Comparison of ENCODE assay signal across 23 cellular contexts in the genomic region with DNA sequence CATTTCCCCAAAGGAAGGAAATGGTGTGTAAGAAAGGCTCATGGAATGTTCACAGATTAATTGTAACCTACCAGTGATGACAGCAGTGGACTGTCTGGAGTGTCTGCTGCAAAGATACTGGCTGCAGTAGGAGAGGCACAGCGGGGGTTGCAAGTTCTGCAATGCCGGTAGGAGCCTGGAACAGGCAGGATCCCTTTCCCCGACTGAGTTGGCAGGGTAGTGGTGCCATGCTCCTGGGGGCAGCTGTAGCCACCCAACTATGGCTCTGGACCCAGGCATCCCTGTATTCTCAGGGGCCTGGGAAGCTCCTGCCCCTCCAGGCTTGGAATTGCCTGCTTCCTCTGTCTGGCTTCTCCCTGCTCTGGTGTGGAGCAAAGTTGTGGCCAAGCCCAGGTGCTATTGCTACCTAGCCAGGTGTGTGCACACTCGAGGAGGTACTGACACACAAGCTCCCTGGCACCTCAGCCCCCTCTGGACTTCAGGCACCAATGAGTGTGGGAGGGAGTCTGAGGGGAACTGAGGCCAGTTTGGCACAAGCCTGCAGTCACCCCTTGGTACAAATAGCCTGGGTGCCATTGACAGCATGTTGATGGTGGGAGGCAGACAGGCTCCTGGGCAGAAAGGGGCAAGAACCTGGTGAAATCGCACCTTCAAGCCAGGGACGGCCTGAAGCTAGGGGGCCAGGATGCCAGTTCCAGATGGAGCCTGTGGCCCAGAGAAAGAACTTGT.
A peak's percentile ranks its signal among the peaks of the same experiment; 100 is the strongest.
DNase-seq lines count a peak whose midpoint lies in the region; ATAC-seq and TF ChIP-seq lines count a peak whose summit lies in the region.
"Had no signal": no experiment of that assay in that cellular context is flagged by ENCODE, and none has a peak within 500 bp of the region (broad histone marks: within the 10 kb centered on the region; RNA-seq: fewer than 3 reads in every experiment).

No MANE protein-coding gene starts in this region.

- H3K36me3 ChIP-seq in GM23248 (ENCODE audit: low read depth) = no peaks in the 10 kb centered on the region
- H3K36me3 ChIP-seq in upper lobe of right lung = no peaks in the 10 kb centered on the region
- H3K36me3 ChIP-seq: MG63, SJCRH30 had no signal

- no peaks in the 10 kb centered on the region for H3K9me2 ChIP-seq in GM23248 (ENCODE audit: insufficient read depth)

- peak; percentile 16 for DNase-seq in AG20443 (ENCODE audit: low spot score)
- DNase-seq in GM23248 = peak; percentile 25
- DNase-seq in islet precursor cell = peak; percentile 52
- DNase-seq in upper lobe of right lung = no peak
- no peak for DNase-seq in AML-193 (lab: John Stamatoyannopoulos, UW)
- no peak for DNase-seq in activated naive CD4-positive, alpha-beta T cell treated with Interleukin-2 at 50 U/mL for 16 hours
- DNase-seq: ACHN, GOT3, HCEC 1CT, MG63, NCI-H1417, NCI-H1694 treated with DMSO at 0.1 percent for 48 hours, NCI-H2081 treated with DMSO at 0.1 percent for 48 hours, NCI-H2171 treated with DMSO at 0.1 percent for 48 hours, NCI-H524 treated with DMSO at 0.1 percent for 48 hours, NCI-H82, SJCRH30 had no signal

- TF ChIP-seq CTCF in upper lobe of right lung (IDR thresholded peaks at IDR 0.05) = no peak

- H4K20me1 ChIP-seq in GM23248 (ENCODE audit: insufficient read depth) = no peaks in the 10 kb centered on the region

- no peak overlapping the region for H2AFZ ChIP-seq in GM23248

- intact Hi-C loops in upper lobe of right lung (cut with DNase I) = no loop called here

- in situ Hi-C loops in GM23248 (cut with MboI) = no loop called here

- WGBS in GM23248 (ENCODE audit: low coverage in 1 of 2, low lambda C conversion rate in 2 of 2, missing lambda C conversion rate in 2 of 2), 2 experiments = 21 to 32% methylated on average over 6 of the region's 6 CpGs

- H3K4me1 ChIP-seq in GM23248 (ENCODE audit: insufficient read depth) = no peaks in the 10 kb centered on the region
- H3K4me1 ChIP-seq in upper lobe of right lung = no peaks in the 10 kb centered on the region

- H3K9ac ChIP-seq in GM23248 = no peak overlapping the region

- no peak overlapping the region for H3K4me2 ChIP-seq in GM23248 (ENCODE audit: unreplicated experiment)

- H3K27ac ChIP-seq in GM23248 (no peak overlapping the region), upper lobe of right lung (no peak overlapping the region)
- H3K27ac ChIP-seq: HL-60, SJCRH30 had no signal

- H3F3A ChIP-seq in GM23248 (ENCODE audit: insufficient read depth) = no peaks in the 10 kb centered on the region

- no peak overlapping the region for H3K4me3 ChIP-seq in GM23248
- H3K4me3 ChIP-seq in upper lobe of right lung = no peak overlapping the region
- H3K4me3 ChIP-seq: GM12878, K562, MG63, SJCRH30 had no signal

- no peaks in the 10 kb centered on the region for H3K79me2 ChIP-seq in GM23248 (ENCODE audit: insufficient read depth)

- H3K9me3 ChIP-seq in GM23248 (ENCODE audit: low read depth) (no peaks in the 10 kb centered on the region), upper lobe of right lung (no peaks in the 10 kb centered on the region)
- H3K9me3 ChIP-seq: MG63, SJCRH30 had no signal

- ATAC-seq in upper lobe of right lung = peak; percentile 36
- ATAC-seq in GM21367 (IDR thresholded peaks at IDR 0.05; ENCODE audit: unreplicated experiment) = no peak
- ATAC-seq: GM12878, HepG2, K562, Panc1 had no signal

- no peaks in the 10 kb centered on the region for H3K27me3 ChIP-seq in GM23248 (replicated peaks; ENCODE audit: insufficient read depth)
- no peaks in the 10 kb centered on the region for H3K27me3 ChIP-seq in upper lobe of right lung
- H3K27me3 ChIP-seq: MG63, SJCRH30 had no signal

Comparison
In these comparisons a context has a peak if more than half of its experiments do, and no peak if none do; other contexts are left out.
1. DNase-seq: peak in AG20443 (single experiment), GM23248 (single experiment) and islet precursor cell (single experiment); none in upper lobe of right lung (single experiment), AML-193 (0 of 2) and activated naive CD4-positive, alpha-beta T cell treated with Interleukin-2 at 50 U/mL for 16 hours (single experiment).